ENCODE assay signal across 17 cellular contexts in genomic region chr18:79902640-79903039, GRCh38. TPM values are rescaled to one million over a fixed set of nuclear protein-coding genes. Genes with fewer than 3 reads are reported as not detected.
DNase-seq lines count a peak whose midpoint lies in the region; ATAC-seq, FAIRE-seq and TF ChIP-seq lines count a peak whose summit lies in the region.
"Had no signal": no experiment of that assay in that cellular context is flagged by ENCODE, and none has a peak within 500 bp of the region (broad histone marks: within the 10 kb centered on the region; RNA-seq: fewer than 3 reads in every experiment).

No MANE protein-coding gene starts in this region.

- H3K27ac ChIP-seq in right cardiac atrium (ENCODE audit: low read length) (no peak overlapping the region), endothelial cell of umbilical vein (ENCODE audit: insufficient read depth, low read depth, low read length) (no peak overlapping the region)

- TF ChIP-seq CTCF in GM20000 (IDR thresholded peaks at IDR 0.05; ENCODE audit: extremely low read depth, missing control alignments) (no peak), endothelial cell of umbilical vein (IDR thresholded peaks at IDR 0.05; ENCODE audit: extremely low read depth in 1 of 2, insufficient read depth in 1 of 2, low read depth in 1 of 2, low read length in 2 of 2) (no peak), Calu3 (IDR thresholded peaks at IDR 0.05; ENCODE audit: unreplicated experiment) (no peak)

- H3K36me3 Mint-ChIP-seq in Calu3 (ENCODE audit: insufficient read depth, unreplicated experiment) = peaks cover 30% of the 10 kb centered on the region
- H3K36me3 Mint-ChIP-seq in activated naive CD4-positive, alpha-beta T cell treated with anti-CD3 and anti-CD28 coated beads, Interleukin-2, amount 10 ng/mL, durations not matched to agents 7 days and 5 days = peaks cover 21% of the 10 kb centered on the region

- CTCF ChIA-PET in endothelial cell of umbilical vein (lab: Charles Lee) (no interaction called here), Calu3 (lab: Charles Lee) (no interaction called here)
- CTCF ChIA-PET in activated naive CD4-positive, alpha-beta T cell treated with anti-CD3 and anti-CD28 coated beads, Interleukin-2, amount 10 ng/mL, durations not matched to agents 7 days and 5 days (lab: Charles Lee) = no interaction called here

- FAIRE-seq in endothelial cell of umbilical vein (lab: Jason Lieb, UNC) = no peak
- FAIRE-seq: GM12878, K562 had no signal

- intact Hi-C loops in Right ventricle myocardium inferior (cut with DNase I) = no loop called here
- intact Hi-C loops in right cardiac atrium (cut with DNase I) = no loop called here
- intact Hi-C loops in endothelial cell of umbilical vein (cut with micrococcal nuclease) = no loop called here
- intact Hi-C loops in sciatic nerve (cut with DNase I) = no loop called here
- intact Hi-C loops in Calu3 (cut with micrococcal nuclease; ENCODE audit: unreplicated experiment) = no loop called here

- no peaks in the 10 kb centered on the region for H3K27me3 Mint-ChIP-seq in Calu3 (ENCODE audit: unreplicated experiment)
- peaks cover 16% of the 10 kb centered on the region for H3K27me3 Mint-ChIP-seq in activated naive CD4-positive, alpha-beta T cell treated with anti-CD3 and anti-CD28 coated beads, Interleukin-2, amount 10 ng/mL, durations not matched to agents 7 days and 5 days

- 99% methylated on average over 20 of the region's 20 CpGs for WGBS in right cardiac atrium

- dilution Hi-C loops in endothelial cell of umbilical vein (cut with MboI; ENCODE audit: extremely low pct_ligation_motif_present, low sequenced_read_pairs) = no loop called here

- H3K27me3 ChIP-seq in right cardiac atrium (ENCODE audit: control insufficient read depth, insufficient read depth) (no peaks in the 10 kb centered on the region), endothelial cell of umbilical vein (ENCODE audit: control insufficient read depth in 2 of 2, insufficient read depth in 2 of 2, low read length in 2 of 2) (no peaks in the 10 kb centered on the region)

- no peak overlapping the region for H3K4me2 ChIP-seq in endothelial cell of umbilical vein (ENCODE audit: insufficient read depth, low read length)

- no peak for TF ChIP-seq POLR2A in endothelial cell of umbilical vein (IDR thresholded peaks at IDR 0.05; ENCODE audit: low read depth, low read length)

- no peaks in the 10 kb centered on the region for H4K20me1 ChIP-seq in endothelial cell of umbilical vein (replicated peaks; ENCODE audit: control insufficient read depth, extremely low read depth, insufficient read depth, low read length)

- no peak overlapping the region for H3K9ac ChIP-seq in endothelial cell of umbilical vein (replicated peaks; ENCODE audit: extremely low read depth, insufficient read depth, low read length)

- no peak for ATAC-seq in Right ventricle myocardium inferior
- ATAC-seq in right cardiac atrium = no peak
- ATAC-seq in sciatic nerve = peak; percentile 13
- ATAC-seq: GM12878, HCT116, K562 had no signal

- no peaks in the 10 kb centered on the region for H3K79me2 ChIP-seq in endothelial cell of umbilical vein (ENCODE audit: control insufficient read depth, insufficient read depth, low read length)

- H2AFZ ChIP-seq in endothelial cell of umbilical vein (ENCODE audit: low read depth, low read length) = no peak overlapping the region

- H3K9me3 ChIP-seq in right cardiac atrium (ENCODE audit: control insufficient read depth, low read length) = no peaks in the 10 kb centered on the region
- peaks cover 5% of the 10 kb centered on the region for H3K9me3 ChIP-seq in endothelial cell of umbilical vein (replicated peaks; ENCODE audit: control insufficient read depth, insufficient read depth, low read length)
- H3K9me3 ChIP-seq: Caco-2 had no signal

- BruUV-seq in endothelial cell of umbilical vein (replicated peaks; lab: Mats Ljungman, UMichigan) (TSS peak; percentile 29), Calu3 (replicated peaks; lab: Mats Ljungman, UMichigan) (no TSS peak)

- H3K4me3 Mint-ChIP-seq in Calu3 (ENCODE audit: low read depth, unreplicated experiment) = no peak overlapping the region
- no peak overlapping the region for H3K4me3 Mint-ChIP-seq in activated naive CD4-positive, alpha-beta T cell treated with anti-CD3 and anti-CD28 coated beads, Interleukin-2, amount 10 ng/mL, durations not matched to agents 7 days and 5 days

- no peaks in the 10 kb centered on the region for H3K4me1 Mint-ChIP-seq in Calu3 (ENCODE audit: low read depth, unreplicated experiment)
- H3K4me1 Mint-ChIP-seq in activated naive CD4-positive, alpha-beta T cell treated with anti-CD3 and anti-CD28 coated beads, Interleukin-2, amount 10 ng/mL, durations not matched to agents 7 days and 5 days = peaks cover 6% of the 10 kb centered on the region

- peaks cover 0 to 3% of the 10 kb centered on the region in 2 experiments for H3K36me3 ChIP-seq in endothelial cell of umbilical vein (ENCODE audit: control insufficient read depth in 2 of 2, extremely low read depth in 1 of 2, insufficient read depth in 2 of 2, low read length in 2 of 2)

- no peak overlapping the region for H3K4me3 ChIP-seq in right cardiac atrium (ENCODE audit: low read length)
- no peak overlapping the region for H3K4me3 ChIP-seq in endothelial cell of umbilical vein (replicated peaks in 1 of 3; ENCODE audit: insufficient read depth in 1 of 3, low read depth in 1 of 3, low read length in 3 of 3)
- H3K4me3 ChIP-seq: GM12878, K562 had no signal

- POLR2A ChIA-PET in endothelial cell of umbilical vein (lab: Charles Lee) = no interaction called here

- peak; percentile 39 for DNase-seq in Right ventricle myocardium inferior (ENCODE audit: missing footprints)
- no peak for DNase-seq in right cardiac atrium
- peak; percentile 17 for DNase-seq in GM20000 (ENCODE audit: low spot score)
- no peak for DNase-seq in endothelial cell of umbilical vein (ENCODE audit: low read depth, low spot score)
- DNase-seq in sciatic nerve (ENCODE audit: low spot score) = no peak
- no peak for DNase-seq in putamen (ENCODE audit: low spot score)
- DNase-seq in Calu3 = no peak
- no peak for DNase-seq in activated naive CD4-positive, alpha-beta T cell treated with anti-CD3 and anti-CD28 coated beads, Interleukin-2, amount 10 ng/mL, durations not matched to agents 7 days and 5 days
- DNase-seq: Caco-2; NCI-H1092; NCI-H2107; NCI-H345; NCI-H69; NK-92 treated with Interleukin-12 subunit alpha and Interleukin-12 subunit beta, amount 100 ng/mL, for 24 hours had no signal

- H3K9me3 Mint-ChIP-seq in Calu3 (ENCODE audit: low read depth, unreplicated experiment) = peaks cover 3% of the 10 kb centered on the region
- peaks cover 17% of the 10 kb centered on the region for H3K9me3 Mint-ChIP-seq in activated naive CD4-positive, alpha-beta T cell treated with anti-CD3 and anti-CD28 coated beads, Interleukin-2, amount 10 ng/mL, durations not matched to agents 7 days and 5 days

- H3K4me1 ChIP-seq in right cardiac atrium (ENCODE audit: control insufficient read depth, insufficient read depth, low read length) (no peaks in the 10 kb centered on the region), endothelial cell of umbilical vein (ENCODE audit: control insufficient read depth, extremely low read depth, insufficient read depth, low read length) (no peaks in the 10 kb centered on the region)
- H3K4me1 ChIP-seq: Caco-2 had no signal

- no peaks in the 10 kb centered on the region for H3K9me1 ChIP-seq in endothelial cell of umbilical vein (replicated peaks; ENCODE audit: control insufficient read depth, extremely low read depth, insufficient read depth, low read length)

- H3K27ac Mint-ChIP-seq in Calu3 (ENCODE audit: unreplicated experiment) = no peak overlapping the region
- H3K27ac Mint-ChIP-seq in activated naive CD4-positive, alpha-beta T cell treated with anti-CD3 and anti-CD28 coated beads, Interleukin-2, amount 10 ng/mL, durations not matched to agents 7 days and 5 days = no peak overlapping the region

TF ChIP-seq in endothelial cell of umbilical vein, 7 proteins besides CTCF, POLR2A, EP300 and RAD21:
- no peak for TF ChIP-seq FOS (IDR thresholded peaks at IDR 0.05; ENCODE audit: borderline replicate concordance, insufficient read depth, low read length)
- TF ChIP-seq JUN (IDR thresholded peaks at IDR 0.05; ENCODE audit: borderline replicate concordance, insufficient read depth, insufficient read length, low read depth) = no peak
- TF ChIP-seq POLR2AphosphoS5 (IDR thresholded peaks at IDR 0.05; ENCODE audit: insufficient read depth, low read depth, low read length) = no peak
- TF ChIP-seq MAX (IDR thresholded peaks at IDR 0.05; ENCODE audit: insufficient read depth, insufficient read length) = no peak
- TF ChIP-seq EZH2 (IDR thresholded peaks at IDR 0.05; ENCODE audit: borderline replicate concordance, low read depth, low read length, severe bottlenecking) = no peak
- TF ChIP-seq GATA2 (IDR thresholded peaks at IDR 0.05; ENCODE audit: insufficient read depth, insufficient read length, low read depth, low read length) = no peak
- TF ChIP-seq MYC (IDR thresholded peaks at IDR 0.05; ENCODE audit: low read depth, low read length) = no peak

RNA-seq across cellular contexts. Expression of gene SLC66A2, which starts 48.8 kb away (rescaled TPM):
- 29.3 TPM for total RNA-seq in Right ventricle myocardium inferior
- 10 to 100 TPM; 24.7 to 40.0 (median 29.8) TPM for total RNA-seq in right cardiac atrium
- polyA plus RNA-seq in right cardiac atrium = 27.0 TPM
- 32.5 and 35.2 TPM in 2 replicates for total RNA-seq in endothelial cell of umbilical vein
- 37.1 and 40.4 TPM in 2 replicates for polyA plus RNA-seq in endothelial cell of umbilical vein
- polyA plus RNA-seq in endothelial cell of umbilical vein (2011; cell fraction: cytosol; rRNA removed) = 17.6 and 26.3 TPM in 2 replicates
- polyA plus RNA-seq in endothelial cell of umbilical vein (2011; cell fraction: nucleus; rRNA removed) = 17.9 and 19.8 TPM in 2 replicates
- polyA plus RNA-seq in endothelial cell of umbilical vein (2012) = 17.8 and 26.9 TPM in 2 replicates
- polyA minus RNA-seq in endothelial cell of umbilical vein = 17.9 and 23.0 TPM in 2 replicates
- polyA minus RNA-seq in endothelial cell of umbilical vein (2011; cell fraction: cytosol; rRNA and poly(A)+ RNA removed) = 20.8 TPM
- 9.4 and 13.5 TPM in 2 replicates for polyA minus RNA-seq in endothelial cell of umbilical vein (2011; cell fraction: nucleus; rRNA and poly(A)+ RNA removed)
- total RNA-seq in sciatic nerve = 65.2 TPM
- 19.5 and 23.4 TPM in 2 replicates for total RNA-seq in Calu3 (2022)

Comparison
In these comparisons a context has a peak if more than half of its experiments do, and no peak if none do; other contexts are left out.
1. DNase-seq: peak in Right ventricle myocardium inferior (single experiment) and GM20000 (single experiment); none in right cardiac atrium (0 of 3), endothelial cell of umbilical vein (single experiment), sciatic nerve (single experiment), putamen (single experiment), Calu3 (single experiment) and activated naive CD4-positive, alpha-beta T cell treated with anti-CD3 and anti-CD28 coated beads, Interleukin-2, amount 10 ng/mL, durations not matched to agents 7 days and 5 days (single experiment).